ENCODE assay signal across 16 cellular contexts in genomic region chr6:158564243-158565121, GRCh38. TPM values are rescaled to one million over a fixed set of nuclear protein-coding genes. Genes with fewer than 3 reads are reported as not detected.
A peak's percentile ranks its signal among the peaks of the same experiment; 100 is the strongest.
DNase-seq lines count a peak whose midpoint lies in the region; ATAC-seq, FAIRE-seq and TF ChIP-seq lines count a peak whose summit lies in the region.
"Had no signal": no experiment of that assay in that cellular context is flagged by ENCODE, and none has a peak within 500 bp of the region (broad histone marks: within the 10 kb centered on the region; RNA-seq: fewer than 3 reads in every experiment).

No MANE protein-coding gene starts in this region.

- H3K79me1 ChIP-seq in neuronal stem cell (ENCODE audit: low read depth, low read length): peaks cover 14% of the 10 kb centered on the region

- peaks cover 12% of the 10 kb centered on the region for H3K36me3 Mint-ChIP-seq in CD4-positive, alpha-beta T cell (ENCODE audit: low read depth)
- peaks cover 34% of the 10 kb centered on the region for H3K36me3 Mint-ChIP-seq in activated naive CD8-positive, alpha-beta T cell treated with anti-CD3 and anti-CD28 coated beads for 36 hours

- no peak overlapping the region for H2BK5ac ChIP-seq in neuronal stem cell (ENCODE audit: low read length)

- no peak overlapping the region for H3K9ac ChIP-seq in PC-3 (ENCODE audit: low read length)
- H3K9ac ChIP-seq in neuronal stem cell (ENCODE audit: low read depth, low read length, poor library complexity): no peak overlapping the region

- H2AK5ac ChIP-seq in neuronal stem cell (ENCODE audit: low read depth, low read length): no peak overlapping the region

- no peak overlapping the region for H3K14ac ChIP-seq in neuronal stem cell (ENCODE audit: low read length)

- no peaks in the 10 kb centered on the region for H3F3A ChIP-seq in PC-3 (ENCODE audit: low read length, unreplicated experiment)

- no peaks in the 10 kb centered on the region for H3K9me3 Mint-ChIP-seq in CD4-positive, alpha-beta T cell
- no peaks in the 10 kb centered on the region for H3K9me3 Mint-ChIP-seq in activated naive CD8-positive, alpha-beta T cell treated with anti-CD3 and anti-CD28 coated beads for 36 hours

- POLR2A ChIA-PET in CD4-positive, alpha-beta T cell (lab: Charles Lee): no interaction called here
- POLR2A ChIA-PET in PC-3 (lab: Charles Lee; ENCODE audit: unreplicated experiment): no interaction called here

- no peak for TF ChIP-seq CTCF in CD4-positive, alpha-beta T cell (IDR thresholded peaks at IDR 0.05)
- TF ChIP-seq CTCF in PC-3 (conservative IDR thresholded peaks at IDR 0.05; ENCODE audit: low read depth, low read length) (no peak), mucosa of descending colon (IDR thresholded peaks at IDR 0.05) (no peak), pancreas (IDR thresholded peaks at IDR 0.05) (no peak)

- H3K27me3 Mint-ChIP-seq in CD4-positive, alpha-beta T cell: no peaks in the 10 kb centered on the region
- H3K27me3 Mint-ChIP-seq in activated naive CD8-positive, alpha-beta T cell treated with anti-CD3 and anti-CD28 coated beads for 36 hours: no peaks in the 10 kb centered on the region

- H2AFZ ChIP-seq in PC-3 (ENCODE audit: low read length) (no peak overlapping the region), neuronal stem cell (ENCODE audit: low read length) (no peak overlapping the region)

- no peak for ATAC-seq in CD4-positive, alpha-beta T cell (ENCODE audit: poor library complexity)
- ATAC-seq in PC-3: no peak
- no peak for ATAC-seq in mucosa of descending colon
- no peak for ATAC-seq in pancreas
- ATAC-seq in GM19455 (IDR thresholded peaks at IDR 0.05; ENCODE audit: unreplicated experiment): no peak
- ATAC-seq: gastrocnemius medialis had no signal

- no peaks in the 10 kb centered on the region for H3K9me2 ChIP-seq in PC-3 (replicated peaks; ENCODE audit: low read length)

- H3K23ac ChIP-seq in neuronal stem cell (ENCODE audit: low read depth, low read length, poor library complexity): peak overlapping the region; percentile 23

- peaks cover 91% of the 10 kb centered on the region for H3K79me2 ChIP-seq in PC-3 (ENCODE audit: low read length)

- H2BK12ac ChIP-seq in neuronal stem cell (ENCODE audit: low read length): no peak overlapping the region

- WGBS in neuronal stem cell (ENCODE audit: extremely low coverage in 2 of 2, insufficient read length in 2 of 2, insufficient replicate concordance in 1 of 2), 2 donors: no CpG with 5 or more reads among the region's 16 CpGs
- WGBS in pancreas, 2 donors: 74 to 78% methylated on average over 16 of the region's 16 CpGs

- peaks cover 14% of the 10 kb centered on the region; the same call in 1 of the 2 replicates for H4K20me1 ChIP-seq in PC-3 (ENCODE audit: low read length)

- H3K9me3 ChIP-seq in CD4-positive, alpha-beta T cell (ENCODE audit: control insufficient read depth, low read length): no peaks in the 10 kb centered on the region
- no peaks in the 10 kb centered on the region for H3K9me3 ChIP-seq in PC-3 (ENCODE audit: low read length)
- H3K9me3 ChIP-seq in neuronal stem cell (replicated peaks in 1 of 2; ENCODE audit: control insufficient read depth in 2 of 2, insufficient read depth in 1 of 2, low read depth in 1 of 2, low read length in 2 of 2): no peaks in the 10 kb centered on the region
- H3K9me3 ChIP-seq in mucosa of descending colon: no peaks in the 10 kb centered on the region
- no peaks in the 10 kb centered on the region for H3K9me3 ChIP-seq in pancreas
- H3K9me3 ChIP-seq: adrenal gland, gastrocnemius medialis, MG63, testis had no signal

- DNase-seq in CD4-positive, alpha-beta T cell: peak in 1 of 10 experiments; percentile 14
- DNase-seq in PC-3 (no peak), neuronal stem cell (ENCODE audit: low spot score) (no peak), mucosa of descending colon (no peak), GF-D8 (lab: John Stamatoyannopoulos, UW) (no peak), pancreas (no peak)
- DNase-seq in activated naive CD8-positive, alpha-beta T cell treated with anti-CD3 and anti-CD28 coated beads for 36 hours: no peak
- DNase-seq: DND-41, gastrocnemius medialis, MG63, NCI-H187 treated with DMSO at 0.1 percent for 48 hours, NCI-H524 treated with DMSO at 0.1 percent for 48 hours, SW 1271, testis had no signal

- H3K27me3 ChIP-seq in CD4-positive, alpha-beta T cell (ENCODE audit: control insufficient read depth, insufficient read depth, low read length): no peaks in the 10 kb centered on the region
- no peaks in the 10 kb centered on the region for H3K27me3 ChIP-seq in PC-3 (ENCODE audit: low read length)
- H3K27me3 ChIP-seq in neuronal stem cell (ENCODE audit: control insufficient read depth in 3 of 3, insufficient read depth in 3 of 3, low read depth in 1 of 3, low read length in 3 of 3): no peaks in the 10 kb centered on the region
- H3K27me3 ChIP-seq in pancreas: no peaks in the 10 kb centered on the region
- H3K27me3 ChIP-seq: adrenal gland, gastrocnemius medialis, MG63, testis had no signal

- H2BK15ac ChIP-seq in neuronal stem cell (ENCODE audit: low read length): no peak overlapping the region

- H3K4me2 ChIP-seq in PC-3 (ENCODE audit: low read length): 0 out of 2 replicates have a peak overlapping the region, but pooled peaks have one; percentile 87
- H3K4me2 ChIP-seq in neuronal stem cell (ENCODE audit: insufficient read depth, low read length, poor library complexity, severe bottlenecking): no peak overlapping the region

- H3K4me3 ChIP-seq in PC-3 (ENCODE audit: low read length): no peak overlapping the region
- peak overlapping the region in 1 of 2 donors; percentile 24 for H3K4me3 ChIP-seq in neuronal stem cell (ENCODE audit: low read length in 2 of 2)
- no peak overlapping the region for H3K4me3 ChIP-seq in mucosa of descending colon
- no peak overlapping the region for H3K4me3 ChIP-seq in pancreas
- H3K4me3 ChIP-seq: adrenal gland, gastrocnemius medialis, MG63, testis had no signal

- no peaks in the 10 kb centered on the region for H3K36me3 ChIP-seq in PC-3 (ENCODE audit: low read depth, low read length)
- H3K36me3 ChIP-seq in neuronal stem cell (replicated peaks in 1 of 2; ENCODE audit: control insufficient read depth in 2 of 2, insufficient read depth in 2 of 2, low read length in 2 of 2): no peaks in the 10 kb centered on the region
- no peaks in the 10 kb centered on the region for H3K36me3 ChIP-seq in mucosa of descending colon (ENCODE audit: low read depth)
- no peaks in the 10 kb centered on the region for H3K36me3 ChIP-seq in pancreas
- H3K36me3 ChIP-seq: adrenal gland, gastrocnemius medialis, MG63 had no signal

- peak overlapping the region; percentile 74 for H3K4me3 Mint-ChIP-seq in CD4-positive, alpha-beta T cell
- H3K4me3 Mint-ChIP-seq in activated naive CD8-positive, alpha-beta T cell treated with anti-CD3 and anti-CD28 coated beads for 36 hours: no peak overlapping the region

- H3K27ac Mint-ChIP-seq in CD4-positive, alpha-beta T cell: peak overlapping the region; percentile 50
- peak overlapping the region; percentile 26 for H3K27ac Mint-ChIP-seq in activated naive CD8-positive, alpha-beta T cell treated with anti-CD3 and anti-CD28 coated beads for 36 hours

- H3K4ac ChIP-seq in neuronal stem cell (ENCODE audit: low read length): no peak overlapping the region

- CTCF ChIA-PET in CD4-positive, alpha-beta T cell (lab: Charles Lee): interaction anchor here (1.5 kb wide), 1 partner anchor 41 kb away, joined by 3 read pairs; no protein-coding TSS in a partner anchor
- CTCF ChIA-PET in PC-3 (lab: Charles Lee): no interaction called here

- no peak overlapping the region for H4K8ac ChIP-seq in neuronal stem cell (ENCODE audit: low read depth, low read length)

- H3K4me1 ChIP-seq in PC-3 (ENCODE audit: insufficient read depth, low read length): peaks cover 32% of the 10 kb centered on the region
- H3K4me1 ChIP-seq in neuronal stem cell (ENCODE audit: control insufficient read depth in 2 of 2, insufficient read depth in 1 of 2, low read depth in 1 of 2, low read length in 2 of 2): peaks cover 10 to 13% of the 10 kb centered on the region in 2 donors
- H3K4me1 ChIP-seq in mucosa of descending colon (ENCODE audit: low read depth): peaks cover 13% of the 10 kb centered on the region
- peaks cover 0 to 24% (median 4%) of the 10 kb centered on the region in 3 donors for H3K4me1 ChIP-seq in pancreas

- FAIRE-seq in pancreas (lab: Jason Lieb, UNC): no peak

- no TSS peak for BruUV-seq in PC-3 (replicated peaks; lab: Mats Ljungman, UMichigan)

- no peak overlapping the region for H2BK120ac ChIP-seq in neuronal stem cell (ENCODE audit: low read depth, low read length)

- no peak overlapping the region for H3K27ac ChIP-seq in CD4-positive, alpha-beta T cell (ENCODE audit: low read depth, low read length)
- H3K27ac ChIP-seq in PC-3 (ENCODE audit: low read length) (no peak overlapping the region), neuronal stem cell (replicated peaks; ENCODE audit: low read length) (no peak overlapping the region), pancreas (no peak overlapping the region)
- H3K27ac ChIP-seq: gastrocnemius medialis, testis had no signal

- no peak overlapping the region for H3K18ac ChIP-seq in neuronal stem cell (ENCODE audit: low read length)

- H3K4me1 Mint-ChIP-seq in CD4-positive, alpha-beta T cell (ENCODE audit: low read depth): peaks cover 82% of the 10 kb centered on the region
- H3K4me1 Mint-ChIP-seq in activated naive CD8-positive, alpha-beta T cell treated with anti-CD3 and anti-CD28 coated beads for 36 hours: peaks cover 62% of the 10 kb centered on the region

- intact Hi-C loops in CD4-positive, alpha-beta T cell (cut with DNase I, micrococcal nuclease): loop anchor here (5.0 to 10.0 kb wide), 3 partner anchors 68 to 582 kb away; partner anchors contain the start of genes SYNJ2 (in 1 of the 2) and SYTL3 (in 1 of the 2)
- intact Hi-C loops in PC-3 (cut with micrococcal nuclease): no loop called here
- intact Hi-C loops in mucosa of descending colon (cut with DNase I, micrococcal nuclease): no loop called here
- intact Hi-C loops in pancreas (cut with DNase I): no loop called here

- no peak overlapping the region for H4K91ac ChIP-seq in neuronal stem cell (ENCODE audit: low read depth, low read length, poor library complexity)

RNA-seq across cellular contexts. Expression of gene TMEM181, which starts 4.6 kb away (rescaled TPM):
- total RNA-seq in CD4-positive, alpha-beta T cell: 10 to 100 TPM; 10.2 to 10.9 TPM
- total RNA-seq in PC-3 (2014; rRNA removed) (10.4 and 13.7 TPM in 2 replicates), mucosa of descending colon (10 to 100 TPM; 35.7 to 47.8 (median 39.4) TPM), pancreas (10 to 100 TPM; 18.9 to 32.8 (median 25.9) TPM)
- 10 to 100 TPM; 10.1 to 10.5 TPM for total RNA-seq in activated naive CD8-positive, alpha-beta T cell treated with anti-CD3 and anti-CD28 coated beads for 36 hours
- 11.5 TPM for polyA plus RNA-seq in neuronal stem cell (2013, experiment 1 of 2)
- 12.1 TPM for polyA plus RNA-seq in neuronal stem cell (2013, experiment 2 of 2)
- 10 to 100 TPM; 14.1 to 19.1 TPM for polyA plus RNA-seq in pancreas

Comparison
In these comparisons a context has a peak if more than half of its experiments do, and no peak if none do; other contexts are left out.
1. intact Hi-C loops: an anchor here in CD4-positive, alpha-beta T cell (5.0 to 10.0 kb wide); none called in PC-3, mucosa of descending colon and pancreas.